Comparison of ENCODE assay signal across 11 cellular contexts in genomic region chr9:104027295-104027694, GRCh38.
DNase-seq lines count a peak whose midpoint lies in the region; ATAC-seq and TF ChIP-seq lines count a peak whose summit lies in the region.
"Had no signal": no experiment of that assay in that cellular context is flagged by ENCODE, and none has a peak within 500 bp of the region (broad histone marks: within the 10 kb centered on the region; RNA-seq: fewer than 3 reads in every experiment).

No MANE protein-coding gene starts in this region.

- H3K27me3 ChIP-seq in fibroblast of lung (ENCODE audit: control insufficient read depth, insufficient read depth, low read length): no peaks in the 10 kb centered on the region

- no peak for TF ChIP-seq CTCF in NB4 (IDR thresholded peaks at IDR 0.05; ENCODE audit: low read depth, low read length)
- TF ChIP-seq CTCF in fibroblast of lung (conservative IDR thresholded peaks at IDR 0.05 in 1 of 2, IDR thresholded peaks at IDR 0.05 in 1 of 2; ENCODE audit: low read depth in 1 of 2, low read length in 2 of 2): no peak

- H4K20me1 ChIP-seq in fibroblast of lung (ENCODE audit: control insufficient read depth, extremely low read depth, insufficient read depth, low read length): no peaks in the 10 kb centered on the region

- TF ChIP-seq POLR2A in NB4 (IDR thresholded peaks at IDR 0.05; ENCODE audit: extremely low read depth, insufficient read length): no peak

- H3K4me3 ChIP-seq in NB4 (ENCODE audit: low read depth, low read length) (no peak overlapping the region), fibroblast of lung (replicated peaks in 1 of 4; ENCODE audit: control extremely low read depth in 1 of 4, insufficient read depth in 1 of 4, low read depth in 3 of 4, low read length in 4 of 4) (no peak overlapping the region)

- H3K27ac ChIP-seq in fibroblast of lung (ENCODE audit: insufficient read depth, low read length): no peak overlapping the region
- H3K27ac ChIP-seq: 22Rv1 had no signal

- H3K36me3 ChIP-seq in fibroblast of lung (ENCODE audit: control insufficient read depth, insufficient read depth, low read length): no peaks in the 10 kb centered on the region

- no peaks in the 10 kb centered on the region for H3K79me2 ChIP-seq in fibroblast of lung (ENCODE audit: control insufficient read depth, insufficient read depth, low read length)

- DNase-seq in DMS53 (lab: John Stamatoyannopoulos, UW): peak; percentile 2
- no peak for DNase-seq in DMS53 treated with DMSO at 0.1 percent for 48 hours (lab: John Stamatoyannopoulos, UW; ENCODE audit: unreplicated experiment)
- DNase-seq in NB4 (ENCODE audit: low read depth): peak; percentile 3
- DNase-seq in fibroblast of lung (ENCODE audit: low read depth in 2 of 2): no peak
- no peak for DNase-seq in NCI-H82 treated with DMSO at 0.1 percent for 48 hours (lab: John Stamatoyannopoulos, UW; ENCODE audit: unreplicated experiment)
- DNase-seq in Ammon's horn (ENCODE audit: low spot score): no peak
- DNase-seq: NCI-H2107 had no signal

- no peaks in the 10 kb centered on the region for H3K4me1 ChIP-seq in fibroblast of lung (ENCODE audit: control insufficient read depth, extremely low read depth, insufficient read depth, low read length)

- H3K4me2 ChIP-seq in fibroblast of lung (ENCODE audit: extremely low read depth, insufficient read depth, low read length): no peak overlapping the region

- ATAC-seq in HG02885 (IDR thresholded peaks at IDR 0.05; ENCODE audit: poor library complexity, unreplicated experiment): peak; percentile 60
- ATAC-seq in HG02870 (IDR thresholded peaks at IDR 0.05; ENCODE audit: unreplicated experiment): no peak
- ATAC-seq: sciatic nerve had no signal

- H3K9me3 ChIP-seq in fibroblast of lung (ENCODE audit: control insufficient read depth, insufficient read depth, low read depth, low read length): no peaks in the 10 kb centered on the region

- peak overlapping the region; percentile 9 for H2AFZ ChIP-seq in fibroblast of lung (ENCODE audit: low read length)

- no peak overlapping the region for H3K9ac ChIP-seq in fibroblast of lung (ENCODE audit: insufficient read depth, low read length)

Comparison
In these comparisons a context has a peak if more than half of its experiments do, and no peak if none do; other contexts are left out.
1. DNase-seq: peak in DMS53 (single experiment) and NB4 (single experiment); none in DMS53 treated with DMSO at 0.1 percent for 48 hours (single experiment), fibroblast of lung (0 of 2), NCI-H82 treated with DMSO at 0.1 percent for 48 hours (single experiment) and Ammon's horn (single experiment).